Comparison of ENCODE assay signal across 25 cellular contexts in the genomic region with DNA sequence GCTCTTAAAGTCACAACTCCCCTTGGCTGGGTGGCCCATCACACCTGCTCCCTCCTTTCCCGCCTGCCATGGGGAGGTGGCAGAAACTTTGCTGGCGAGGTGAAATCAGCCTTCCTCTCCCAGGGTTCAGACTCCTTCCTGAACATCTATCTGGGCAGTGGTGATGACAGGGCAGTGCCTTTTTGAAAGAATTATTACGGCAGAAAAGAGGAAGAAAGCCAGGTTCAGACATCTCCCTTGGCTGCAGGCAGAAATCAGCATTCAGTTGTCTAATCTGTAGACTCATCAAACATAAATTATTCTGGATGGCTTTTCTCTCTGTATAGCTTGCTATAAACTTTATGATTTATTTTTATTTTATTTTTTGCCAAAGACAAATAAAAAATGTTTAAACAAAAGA.
DNase-seq lines count a peak whose midpoint lies in the region; ATAC-seq, FAIRE-seq and TF ChIP-seq lines count a peak whose summit lies in the region.
"Had no signal": no experiment of that assay in that cellular context is flagged by ENCODE, and none has a peak within 500 bp of the region (broad histone marks: within the 10 kb centered on the region; RNA-seq: fewer than 3 reads in every experiment).

No MANE protein-coding gene starts in this region.

- no peak overlapping the region for H3K23ac ChIP-seq in H1 (ENCODE audit: insufficient read length)

- TF ChIP-seq RAD21 in H1 (IDR thresholded peaks at IDR 0.05 in 1 of 2, conservative IDR thresholded peaks at IDR 0.05 in 1 of 2; ENCODE audit: low read depth in 2 of 2, low read length in 2 of 2): no peak

- ATAC-seq in Right ventricle myocardium inferior (peak; percentile 15), RWPE2 (ENCODE audit: low read depth) (no peak), HG03196 (IDR thresholded peaks at IDR 0.05; ENCODE audit: unreplicated experiment) (no peak), HG02610 (IDR thresholded peaks at IDR 0.05; ENCODE audit: unreplicated experiment) (no peak)
- ATAC-seq: gastrocnemius medialis, T-helper 17 cell had no signal

- H3K4me2 ChIP-seq in H1 (ENCODE audit: insufficient read depth in 1 of 2, low read depth in 2 of 2, low read length in 2 of 2): no peak overlapping the region

- H3K79me1 ChIP-seq in H1 (ENCODE audit: low read depth, low read length): no peaks in the 10 kb centered on the region; the same call in 1 of the 2 replicates

- H3K9me3 ChIP-seq in right atrium auricular region (no peaks in the 10 kb centered on the region), RWPE2 (ENCODE audit: severe bottlenecking) (no peaks in the 10 kb centered on the region), H1 (ENCODE audit: insufficient read depth in 2 of 2, low read depth in 1 of 2, low read length in 1 of 2) (no peaks in the 10 kb centered on the region), suprapubic skin (no peaks in the 10 kb centered on the region)
- H3K9me3 ChIP-seq: gastrocnemius medialis, SJCRH30, upper lobe of left lung had no signal

- H3K4me1 ChIP-seq in right atrium auricular region (peaks cover 0 to 25% of the 10 kb centered on the region in 2 donors), RWPE2 (ENCODE audit: insufficient read depth, poor library complexity, severe bottlenecking) (peaks cover 59% of the 10 kb centered on the region), H1 (replicated peaks in 1 of 4; ENCODE audit: control insufficient read depth in 3 of 4, insufficient read depth in 4 of 4, low read length in 3 of 4) (peaks cover 0 to 8% (median 2%) of the 10 kb centered on the region in 4 experiments; a peak in 3 of 7 replicates), suprapubic skin (peaks cover 63% of the 10 kb centered on the region)

- intact Hi-C loops in Right ventricle myocardium inferior (cut with DNase I): no loop called here

- DNase-seq in Right ventricle myocardium inferior (ENCODE audit: missing footprints) (no peak), right atrium auricular region (ENCODE audit: low spot score) (no peak), RWPE2 (ENCODE audit: low spot score) (no peak), H1 (ENCODE audit: low read depth in 1 of 2, low spot score in 2 of 2) (no peak), suprapubic skin (ENCODE audit: low spot score in 2 of 2) (no peak), NCI-H748 (lab: John Stamatoyannopoulos, UW; ENCODE audit: unreplicated experiment) (no peak)
- DNase-seq: activated CD4-positive, alpha-beta T cell treated with anti-CD3 and anti-CD28 coated beads, Interleukin-2, amount 50 U/mL, for 1 hour; activated naive CD4-positive, alpha-beta T cell treated with anti-CD3 and anti-CD28 coated beads, Interleukin-2, amount 50 U/mL, for 16 hours; anterior cingulate cortex; CD8-positive, alpha-beta memory T cell; DMS153; endodermal cell; gastrocnemius medialis; KG1; NCI-H187; NCI-H526; SJCRH30; small intestine; stimulated activated CD4-positive, alpha-beta T cell treated with anti-CD3 and anti-CD28 coated beads, Interleukin-2, amount 100 ng/mL, for 24 hours; T-helper 17 cell; upper lobe of left lung; WERI-Rb-1 had no signal

- H4K20me1 ChIP-seq in H1 (replicated peaks in 1 of 2; ENCODE audit: control insufficient read depth in 1 of 2, insufficient read depth in 2 of 2, low read length in 2 of 2): no peaks in the 10 kb centered on the region

- H4K91ac ChIP-seq in H1 (replicated peaks; ENCODE audit: insufficient read length, low read length): no peak overlapping the region

- POLR2A ChIA-PET in H1 (lab: Charles Lee; ENCODE audit: partially characterized antibody): interaction anchor here (0.7 to 1.4 kb wide), 3 partner anchors 9 to 130 kb away, joined by 3 read pairs; no protein-coding TSS in a partner anchor

- H2BK20ac ChIP-seq in H1 (ENCODE audit: low read length): no peak overlapping the region

- TF ChIP-seq CTCF in right atrium auricular region (IDR thresholded peaks at IDR 0.05): no peak
- no peak for TF ChIP-seq CTCF in RWPE2 (IDR thresholded peaks at IDR 0.05; ENCODE audit: poor library complexity, severe bottlenecking)
- TF ChIP-seq CTCF in H1 (IDR thresholded peaks at IDR 0.05; ENCODE audit: control extremely low read depth in 1 of 3, insufficient read depth in 1 of 3, low read depth in 1 of 3, low read length in 3 of 3): no peak
- no peak for TF ChIP-seq CTCF in suprapubic skin (IDR thresholded peaks at IDR 0.05)

- no peak overlapping the region for H3K4ac ChIP-seq in H1 (replicated peaks; ENCODE audit: insufficient read length, low read depth, low read length)

- no peak overlapping the region for H3K18ac ChIP-seq in H1 (ENCODE audit: extremely low read depth, low read length)

- no peak overlapping the region for H4K8ac ChIP-seq in H1 (ENCODE audit: extremely low read depth, insufficient read depth, low read length)

- no peak for FAIRE-seq in H1 (lab: Jason Lieb, UNC)
- FAIRE-seq: small intestine had no signal

- no peak overlapping the region for H2BK12ac ChIP-seq in H1 (ENCODE audit: low read depth, low read length)

- no peak overlapping the region for H4K5ac ChIP-seq in H1 (ENCODE audit: insufficient read length, low read depth, low read length)

- H3K36me3 ChIP-seq in right atrium auricular region: no peaks in the 10 kb centered on the region
- no peaks in the 10 kb centered on the region for H3K36me3 ChIP-seq in RWPE2 (ENCODE audit: low read depth)
- H3K36me3 ChIP-seq in H1 (ENCODE audit: control insufficient read depth in 2 of 4, insufficient read depth in 4 of 4, low read length in 3 of 4): no peaks in the 10 kb centered on the region
- no peaks in the 10 kb centered on the region for H3K36me3 ChIP-seq in suprapubic skin
- H3K36me3 ChIP-seq: cardiac muscle cell, gastrocnemius medialis, upper lobe of left lung, WERI-Rb-1 had no signal

- H2BK120ac ChIP-seq in H1 (replicated peaks; ENCODE audit: low read depth, low read length): no peak overlapping the region

- H3K4me3 ChIP-seq in right atrium auricular region (no peak overlapping the region), RWPE2 (ENCODE audit: severe bottlenecking) (no peak overlapping the region), H1 (ENCODE audit: extremely low read depth in 1 of 4, insufficient read depth in 2 of 4, low read depth in 3 of 4, low read length in 4 of 4) (no peak overlapping the region), suprapubic skin (no peak overlapping the region)
- H3K4me3 ChIP-seq: cardiac muscle cell, gastrocnemius medialis, SJCRH30, upper lobe of left lung had no signal

- no peaks in the 10 kb centered on the region for H3K23me2 ChIP-seq in H1 (ENCODE audit: low read depth, low read length)

- H3K9ac ChIP-seq in H1 (replicated peaks in 1 of 4; ENCODE audit: extremely low read depth in 1 of 4, low read depth in 3 of 4, low read length in 3 of 4): no peak overlapping the region

- H2BK5ac ChIP-seq in H1 (ENCODE audit: low read depth, low read length): no peak overlapping the region

- H3K27me3 ChIP-seq in right atrium auricular region (no peaks in the 10 kb centered on the region), RWPE2 (ENCODE audit: insufficient read depth, poor library complexity, severe bottlenecking) (no peaks in the 10 kb centered on the region), H1 (replicated peaks in 1 of 4; ENCODE audit: control insufficient read depth in 3 of 4, extremely low read depth in 1 of 4, insufficient read depth in 3 of 4, low read length in 3 of 4) (no peaks in the 10 kb centered on the region), suprapubic skin (no peaks in the 10 kb centered on the region)
- H3K27me3 ChIP-seq: cardiac muscle cell, gastrocnemius medialis, SJCRH30, upper lobe of left lung had no signal

- TF ChIP-seq POLR2A in H1 (IDR thresholded peaks at IDR 0.05; ENCODE audit: control extremely low read depth in 1 of 2, low read depth in 2 of 2, low read length in 2 of 2): no peak
- TF ChIP-seq POLR2A in suprapubic skin (IDR thresholded peaks at IDR 0.05): no peak

- TF ChIP-seq EP300 in H1 (IDR thresholded peaks at IDR 0.05; ENCODE audit: borderline replicate concordance in 1 of 2, low read depth in 2 of 2, low read length in 2 of 2) (no peak), suprapubic skin (IDR thresholded peaks at IDR 0.05) (no peak)

- CTCF ChIA-PET in H1 (lab: Charles Lee; ENCODE audit: partially characterized antibody): interaction anchor here (0.9 to 2.7 kb wide), 5 partner anchors 9 to 194 kb away, joined by 3 to 10 read pairs (median 8); no protein-coding TSS in a partner anchor

- H3K56ac ChIP-seq in H1 (replicated peaks; ENCODE audit: insufficient read length, low read depth, low read length): no peak overlapping the region

- H3K27ac ChIP-seq in right atrium auricular region: no peak overlapping the region
- peak overlapping the region; percentile 95 for H3K27ac ChIP-seq in RWPE2 (ENCODE audit: poor library complexity, severe bottlenecking)
- H3K27ac ChIP-seq in H1 (ENCODE audit: low read depth, low read length): no peak overlapping the region
- H3K27ac ChIP-seq in suprapubic skin: peak overlapping the region; percentile 36
- H3K27ac ChIP-seq: cardiac muscle cell, gastrocnemius medialis, SJCRH30, upper lobe of left lung, WERI-Rb-1 had no signal

- H3K79me2 ChIP-seq in H1 (ENCODE audit: control insufficient read depth in 1 of 2, insufficient read depth in 2 of 2, low read length in 2 of 2): peaks cover 0 to 63% of the 10 kb centered on the region in 2 experiments; a peak in 3 of 4 replicates

- H3K14ac ChIP-seq in H1 (ENCODE audit: insufficient read length): no peak overlapping the region

- no peak overlapping the region for H2AK5ac ChIP-seq in H1 (ENCODE audit: low read depth, low read length)

- no peak overlapping the region for H2AFZ ChIP-seq in H1 (ENCODE audit: low read length)

- 87% methylated on average over 3 of the region's 3 CpGs; no CpG with 5 or more reads in 1 of the 2 experiments for WGBS in H1 (ENCODE audit: extremely low coverage in 1 of 2, insufficient coverage in 1 of 2, insufficient read length in 1 of 2, insufficient replicate concordance in 2 of 2, low coverage in 1 of 2, low lambda C conversion rate in 2 of 2, missing lambda C conversion rate in 1 of 2), 2 experiments
- 47% methylated on average over 3 of the region's 3 CpGs for WGBS in suprapubic skin

- no peak overlapping the region for H2BK15ac ChIP-seq in H1 (ENCODE audit: low read length)

TF ChIP-seq in H1, 55 proteins besides CTCF, POLR2A, EP300 and RAD21:
- no peak for TF ChIP-seq SP4 (IDR thresholded peaks at IDR 0.05; ENCODE audit: low read length)
- TF ChIP-seq, protein P1, sequence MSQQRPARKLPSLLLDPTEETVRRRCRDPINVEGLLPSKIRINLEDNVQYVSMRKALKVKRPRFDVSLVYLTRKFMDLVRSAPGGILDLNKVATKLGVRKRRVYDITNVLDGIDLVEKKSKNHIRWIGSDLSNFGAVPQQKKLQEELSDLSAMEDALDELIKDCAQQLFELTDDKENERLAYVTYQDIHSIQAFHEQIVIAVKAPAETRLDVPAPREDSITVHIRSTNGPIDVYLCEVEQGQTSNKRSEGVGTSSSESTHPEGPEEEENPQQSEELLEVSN (IDR thresholded peaks at IDR 0.05): peak; percentile 43; the same call in 1 of the 2 replicates

Comparison
In these comparisons a context has a peak if more than half of its experiments do, and no peak if none do; other contexts are left out.
1. H3K27ac ChIP-seq: peak in RWPE2 (single experiment) and suprapubic skin (single experiment); none in right atrium auricular region (0 of 2) and H1 (single experiment).